Comparison of ENCODE assay signal across 8 cellular contexts in genomic region chr3:192916455-192917257, GRCh38. TPM values are rescaled to one million over a fixed set of nuclear protein-coding genes. Genes with fewer than 3 reads are reported as not detected.
DNase-seq lines count a peak whose midpoint lies in the region; ATAC-seq and TF ChIP-seq lines count a peak whose summit lies in the region.

No MANE protein-coding gene starts in this region.

- ATAC-seq in GM18861 (IDR thresholded peaks at IDR 0.05; ENCODE audit: unreplicated experiment) (peak; percentile 26), GM19463 (IDR thresholded peaks at IDR 0.05; ENCODE audit: unreplicated experiment) (no peak)

- H3K27ac ChIP-seq in HUES48 (ENCODE audit: low read depth, low read length) (peak overlapping the region; percentile 92), SJSA1 (peak overlapping the region; percentile 93)

- H3K27me3 Mint-ChIP-seq in MCF 10A (ENCODE audit: insufficient read depth, unreplicated experiment): no peaks in the 10 kb centered on the region

- H3K4me1 ChIP-seq in HUES48 (ENCODE audit: control insufficient read depth, insufficient read depth, low read length) (peaks cover 39% of the 10 kb centered on the region), SJSA1 (replicated peaks) (peaks cover 19% of the 10 kb centered on the region), iPS-15b (ENCODE audit: control insufficient read depth, insufficient read depth, low read length) (peaks cover 15% of the 10 kb centered on the region)

- H3K9ac ChIP-seq in HUES48 (ENCODE audit: low read depth, low read length) (peak overlapping the region; percentile 92), iPS-15b (ENCODE audit: low read depth, low read length) (peak overlapping the region; percentile 93)

- H3K9me3 ChIP-seq in HUES48 (ENCODE audit: control insufficient read depth, insufficient read depth, low read length) (no peaks in the 10 kb centered on the region), SJSA1 (replicated peaks) (no peaks in the 10 kb centered on the region), iPS-15b (ENCODE audit: control insufficient read depth, insufficient read depth, low read length) (no peaks in the 10 kb centered on the region)

- TF ChIP-seq CTCF in MCF 10A (IDR thresholded peaks at IDR 0.05; ENCODE audit: unreplicated experiment): no peak

- no TSS peak for BruUV-seq in MCF 10A (replicated peaks; lab: Mats Ljungman, UMichigan)

- H3K4me3 ChIP-seq in HUES48 (ENCODE audit: low read depth, low read length) (peak overlapping the region; percentile 99), SJSA1 (peak overlapping the region; percentile 78), iPS-15b (ENCODE audit: low read depth, low read length) (peak overlapping the region; percentile 99)

- POLR2A ChIA-PET in MCF 10A (lab: Yijun Ruan, JAX): interaction anchor here (0.9 to 3.6 kb wide), 17 partner anchors 11 to 677 kb away, joined by 3 to 29 read pairs (median 7); no protein-coding TSS in a partner anchor

- CTCF ChIA-PET in MCF 10A (lab: Yijun Ruan, JAX): interaction anchor here (0.6 to 5.6 kb wide), 16 partner anchors 10 to 164 kb away, joined by 3 to 49 read pairs (median 4); no protein-coding TSS in a partner anchor

- H3K27me3 ChIP-seq in HUES48 (ENCODE audit: control insufficient read depth, insufficient read depth, low read length): peaks cover 9% of the 10 kb centered on the region; the same call in 1 of the 2 replicates
- no peaks in the 10 kb centered on the region for H3K27me3 ChIP-seq in SJSA1 (replicated peaks)
- H3K27me3 ChIP-seq in iPS-15b (ENCODE audit: control insufficient read depth, insufficient read depth, low read length): peaks cover 3% of the 10 kb centered on the region

- H3K9me3 Mint-ChIP-seq in MCF 10A (ENCODE audit: unreplicated experiment): no peaks in the 10 kb centered on the region

- H3K27ac Mint-ChIP-seq in MCF 10A (ENCODE audit: low read depth, unreplicated experiment): peak overlapping the region; percentile 35

- peaks cover 22% of the 10 kb centered on the region for H3K4me1 Mint-ChIP-seq in MCF 10A (ENCODE audit: insufficient read depth, unreplicated experiment)

- intact Hi-C loops in MCF 10A (cut with micrococcal nuclease): loop anchor here (1.0 to 5.0 kb wide), 5 partner anchors 38 to 656 kb away; no protein-coding TSS in a partner anchor

- peak overlapping the region; percentile 85 for H3K4me3 Mint-ChIP-seq in MCF 10A (ENCODE audit: unreplicated experiment)

- DNase-seq in AG08396 (ENCODE audit: low spot score): peak; percentile 62
- peak; percentile 70 for DNase-seq in SJSA1 (ENCODE audit: low read depth in 1 of 2, low spot score in 2 of 2)
- peak; percentile 63 for DNase-seq in MCF 10A (ENCODE audit: unreplicated experiment)
- peak; percentile 50 for DNase-seq in renal cortical epithelial cell (ENCODE audit: low read depth)

- H3K36me3 Mint-ChIP-seq in MCF 10A (ENCODE audit: insufficient read depth, unreplicated experiment): no peaks in the 10 kb centered on the region

- H3K36me3 ChIP-seq in HUES48 (ENCODE audit: control insufficient read depth, insufficient read depth, low read length): no peaks in the 10 kb centered on the region
- H3K36me3 ChIP-seq in SJSA1: peaks cover 5% of the 10 kb centered on the region; the same call in 1 of the 2 replicates
- H3K36me3 ChIP-seq in iPS-15b (ENCODE audit: control insufficient read depth, insufficient read depth, low read length): no peaks in the 10 kb centered on the region

RNA-seq across cellular contexts. Expression of gene MB21D2, which starts 1.0 kb away (rescaled TPM):
- 18.0 and 22.5 TPM in 2 replicates for total RNA-seq in SJSA1 (2014; rRNA removed; shearing (Covaris generic))
- total RNA-seq in MCF 10A (2022): 3.6 and 4.4 TPM in 2 replicates
- 13.9 and 61.8 TPM in 2 replicates for total RNA-seq in renal cortical epithelial cell
